In the genomic region with DNA sequence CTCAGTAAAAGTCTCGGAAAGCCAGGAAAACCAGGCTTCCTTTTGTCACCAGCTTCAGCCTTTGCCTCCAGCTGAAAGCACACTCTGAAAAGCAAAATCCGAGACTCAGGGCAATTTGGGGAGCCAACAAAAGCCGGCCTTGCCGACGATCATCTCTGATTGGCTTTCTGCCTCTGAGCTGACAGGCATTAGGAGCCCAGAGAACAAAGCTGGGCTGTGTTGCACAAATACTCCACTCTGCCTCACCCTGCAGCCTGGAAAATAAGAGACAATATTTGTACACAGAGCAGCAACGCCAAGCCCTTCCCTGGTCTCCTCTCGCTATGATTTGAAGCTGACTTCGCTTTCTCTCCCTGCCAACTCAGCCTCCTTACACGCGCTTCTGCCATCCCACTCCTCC, we compare ENCODE assay signal across 1 cellular context.
TF ChIP-seq lines count a peak whose summit lies in the region.

No MANE protein-coding gene starts in this region.

TF ChIP-seq in GM23338, 12 proteins besides CTCF, POLR2A, EP300 and RAD21 (continued from another document):
- TF ChIP-seq POLR2AphosphoS5 (IDR thresholded peaks at IDR 0.05; ENCODE audit: low read depth) (no peak), JUNB (IDR thresholded peaks at IDR 0.05; ENCODE audit: unreplicated experiment) (no peak), CREB1 (CRISPR knock-in tag; IDR thresholded peaks at IDR 0.05; ENCODE audit: low read depth) (no peak), EZH2phosphoT487 (IDR thresholded peaks at IDR 0.05; ENCODE audit: unreplicated experiment) (no peak), ZNF331 (CRISPR knock-in tag; IDR thresholded peaks at IDR 0.05; ENCODE audit: low read depth) (no peak)
